Comparison of ENCODE assay signal across 21 cellular contexts in the genomic region with DNA sequence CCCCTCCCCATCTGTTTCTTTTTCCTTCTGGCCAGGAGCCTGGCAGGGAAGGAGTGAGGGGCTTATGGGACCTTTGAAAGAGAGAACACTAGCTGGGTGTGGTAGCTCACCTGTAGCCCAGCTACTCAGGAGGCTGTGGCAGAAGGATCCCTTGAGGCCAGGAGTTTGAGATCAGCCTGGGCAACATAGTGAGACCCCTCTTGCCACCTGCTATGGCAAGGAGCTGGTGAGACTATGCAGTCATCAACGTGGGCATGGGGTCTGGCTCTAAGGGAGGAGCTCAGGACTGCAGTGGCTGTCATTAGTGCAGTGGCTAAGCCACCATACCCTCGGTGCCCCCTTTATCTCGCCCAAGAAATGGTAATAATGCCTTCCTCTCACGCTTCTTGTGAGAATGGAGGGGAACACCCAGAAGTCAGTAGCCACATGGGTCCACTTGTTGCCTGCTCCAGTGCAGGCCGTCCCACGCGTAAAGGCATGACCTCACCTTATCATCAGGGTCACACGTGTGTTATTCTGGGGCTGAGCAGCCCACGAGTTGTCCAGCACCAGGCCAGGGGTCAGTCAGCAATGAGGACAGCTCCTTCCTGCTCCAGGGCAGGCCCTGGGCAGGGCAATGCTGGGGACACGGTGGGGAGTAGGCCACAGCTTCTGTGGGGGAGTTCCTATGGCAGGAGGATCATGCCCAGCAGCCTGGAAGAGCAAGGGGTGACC. TPM values are rescaled to one million over a fixed set of nuclear protein-coding genes. Genes with fewer than 3 reads are reported as not detected.
DNase-seq lines count a peak whose midpoint lies in the region; ATAC-seq, FAIRE-seq and TF ChIP-seq lines count a peak whose summit lies in the region.
"Had no signal": no experiment of that assay in that cellular context is flagged by ENCODE, and none has a peak within 500 bp of the region (broad histone marks: within the 10 kb centered on the region; RNA-seq: fewer than 3 reads in every experiment).

No MANE protein-coding gene starts in this region.

- H3K9me3 ChIP-seq in HEK293 (ENCODE audit: control insufficient read depth, insufficient read depth, low read depth, low read length) = no peaks in the 10 kb centered on the region
- H3K9me3 ChIP-seq: Peyer's patch had no signal

- H3K4me3 Mint-ChIP-seq in activated CD8-positive, alpha-beta T cell treated with anti-CD3 and anti-CD28 coated beads, Interleukin-2, amount 10 ng/mL, durations not matched to agents 7 days and 5 days = no peak overlapping the region
- no peak overlapping the region for H3K4me3 Mint-ChIP-seq in activated CD8-positive, alpha-beta T cell treated with anti-CD3 and anti-CD28 coated beads for 36 hours
- H3K4me3 Mint-ChIP-seq in central memory CD8-positive, alpha-beta T cell = no peak overlapping the region
- no peak overlapping the region for H3K4me3 Mint-ChIP-seq in stimulated activated effector memory CD8-positive, alpha-beta T cell treated with anti-CD3 and anti-CD28 coated beads, Interleukin-12 subunit alpha, Interleukin-12 subunit beta, amount 100 ng/mL, for 72 hours
- no peak overlapping the region for H3K4me3 Mint-ChIP-seq in activated CD4-positive, alpha-beta memory T cell treated with anti-CD3 and anti-CD28 coated beads, Interleukin-2, amount 10 ng/mL, durations not matched to agents 7 days and 5 days

- H3K4me1 Mint-ChIP-seq in activated CD8-positive, alpha-beta T cell treated with anti-CD3 and anti-CD28 coated beads, Interleukin-2, amount 10 ng/mL, durations not matched to agents 7 days and 5 days (ENCODE audit: low read depth) = no peaks in the 10 kb centered on the region
- no peaks in the 10 kb centered on the region for H3K4me1 Mint-ChIP-seq in activated CD8-positive, alpha-beta T cell treated with anti-CD3 and anti-CD28 coated beads for 36 hours (ENCODE audit: low read depth)
- H3K4me1 Mint-ChIP-seq in central memory CD8-positive, alpha-beta T cell = peaks cover 4% of the 10 kb centered on the region
- no peaks in the 10 kb centered on the region for H3K4me1 Mint-ChIP-seq in stimulated activated effector memory CD8-positive, alpha-beta T cell treated with anti-CD3 and anti-CD28 coated beads, Interleukin-12 subunit alpha, Interleukin-12 subunit beta, amount 100 ng/mL, for 72 hours
- no peaks in the 10 kb centered on the region for H3K4me1 Mint-ChIP-seq in activated CD4-positive, alpha-beta memory T cell treated with anti-CD3 and anti-CD28 coated beads, Interleukin-2, amount 10 ng/mL, durations not matched to agents 7 days and 5 days

- CTCF ChIA-PET in activated CD8-positive, alpha-beta T cell treated with anti-CD3 and anti-CD28 coated beads, Interleukin-2, amount 10 ng/mL, durations not matched to agents 7 days and 5 days (lab: Charles Lee) = no interaction called here
- CTCF ChIA-PET in activated CD8-positive, alpha-beta T cell treated with anti-CD3 and anti-CD28 coated beads for 36 hours (lab: Charles Lee) = interaction anchor here (1.2 kb wide), 1 partner anchor 173 kb away, joined by 3 read pairs; no protein-coding TSS in a partner anchor
- CTCF ChIA-PET in HEK293 (lab: Yijun Ruan, JAX) = interaction anchor here (0.7 kb wide), 1 partner anchor 694 kb away, joined by 3 read pairs; no protein-coding TSS in a partner anchor
- CTCF ChIA-PET in activated CD4-positive, alpha-beta memory T cell treated with anti-CD3 and anti-CD28 coated beads, Interleukin-2, amount 10 ng/mL, durations not matched to agents 7 days and 5 days (lab: Charles Lee) = interaction anchor here (0.6 kb wide), 1 partner anchor 643 kb away, joined by 3 read pairs; no protein-coding TSS in a partner anchor

- peaks cover 0 to 94% of the 10 kb centered on the region in 2 experiments; a peak in 2 of 3 replicates for H3K36me3 ChIP-seq in HEK293 (ENCODE audit: control insufficient read depth in 2 of 2, insufficient read depth in 1 of 2, low read length in 2 of 2)

- peak overlapping the region; percentile 11 for H3K27ac Mint-ChIP-seq in activated CD8-positive, alpha-beta T cell treated with anti-CD3 and anti-CD28 coated beads, Interleukin-2, amount 10 ng/mL, durations not matched to agents 7 days and 5 days
- H3K27ac Mint-ChIP-seq in activated CD8-positive, alpha-beta T cell treated with anti-CD3 and anti-CD28 coated beads for 36 hours = no peak overlapping the region
- H3K27ac Mint-ChIP-seq in central memory CD8-positive, alpha-beta T cell (ENCODE audit: low read depth) = peak overlapping the region; percentile 27
- H3K27ac Mint-ChIP-seq in stimulated activated effector memory CD8-positive, alpha-beta T cell treated with anti-CD3 and anti-CD28 coated beads, Interleukin-12 subunit alpha, Interleukin-12 subunit beta, amount 100 ng/mL, for 72 hours = peak overlapping the region; percentile 69
- no peak overlapping the region for H3K27ac Mint-ChIP-seq in activated CD4-positive, alpha-beta memory T cell treated with anti-CD3 and anti-CD28 coated beads, Interleukin-2, amount 10 ng/mL, durations not matched to agents 7 days and 5 days

- no peak for ATAC-seq in activated CD8-positive, alpha-beta T cell treated with anti-CD3 and anti-CD28 coated beads, Interleukin-2, amount 10 ng/mL, durations not matched to agents 7 days and 5 days
- ATAC-seq in activated CD8-positive, alpha-beta T cell treated with anti-CD3 and anti-CD28 coated beads for 36 hours = no peak
- no peak for ATAC-seq in central memory CD8-positive, alpha-beta T cell (replicated peaks; ENCODE audit: extremely low read depth, poor library complexity, severe bottlenecking)
- ATAC-seq in stimulated activated effector memory CD8-positive, alpha-beta T cell treated with anti-CD3 and anti-CD28 coated beads, Interleukin-12 subunit alpha, Interleukin-12 subunit beta, amount 100 ng/mL, for 72 hours = no peak

- intact Hi-C loops in activated CD8-positive, alpha-beta T cell treated with anti-CD3 and anti-CD28 coated beads for 36 hours (cut with micrococcal nuclease) = no loop called here

- H3K9me3 Mint-ChIP-seq in activated CD8-positive, alpha-beta T cell treated with anti-CD3 and anti-CD28 coated beads, Interleukin-2, amount 10 ng/mL, durations not matched to agents 7 days and 5 days (ENCODE audit: insufficient read depth) = no peaks in the 10 kb centered on the region
- H3K9me3 Mint-ChIP-seq in activated CD8-positive, alpha-beta T cell treated with anti-CD3 and anti-CD28 coated beads for 36 hours = no peaks in the 10 kb centered on the region
- H3K9me3 Mint-ChIP-seq in central memory CD8-positive, alpha-beta T cell = no peaks in the 10 kb centered on the region
- H3K9me3 Mint-ChIP-seq in stimulated activated effector memory CD8-positive, alpha-beta T cell treated with anti-CD3 and anti-CD28 coated beads, Interleukin-12 subunit alpha, Interleukin-12 subunit beta, amount 100 ng/mL, for 72 hours = no peaks in the 10 kb centered on the region
- no peaks in the 10 kb centered on the region for H3K9me3 Mint-ChIP-seq in activated CD4-positive, alpha-beta memory T cell treated with anti-CD3 and anti-CD28 coated beads, Interleukin-2, amount 10 ng/mL, durations not matched to agents 7 days and 5 days

- H3K27ac ChIP-seq in HEK293 (ENCODE audit: extremely low read depth, low read depth, low read length) = no peak overlapping the region; the same call in 1 of the 2 replicates
- H3K27ac ChIP-seq: GM23248, Peyer's patch had no signal

- no peak for DNase-seq in activated CD8-positive, alpha-beta T cell treated with anti-CD3 and anti-CD28 coated beads, Interleukin-2, amount 10 ng/mL, durations not matched to agents 7 days and 5 days
- DNase-seq in activated CD8-positive, alpha-beta T cell treated with anti-CD3 and anti-CD28 coated beads for 36 hours = no peak
- no peak for DNase-seq in central memory CD8-positive, alpha-beta T cell (ENCODE audit: low spot score in 2 of 2)
- DNase-seq in stimulated activated effector memory CD8-positive, alpha-beta T cell treated with anti-CD3 and anti-CD28 coated beads, Interleukin-12 subunit alpha, Interleukin-12 subunit beta, amount 100 ng/mL, for 72 hours (ENCODE audit: low spot score in 2 of 2) = no peak
- DNase-seq in D721Med (ENCODE audit: insufficient read length, low spot score) (no peak), DMS79 treated with DMSO at 0.1 percent for 48 hours (lab: John Stamatoyannopoulos, UW) (no peak)
- no peak for DNase-seq in activated CD4-positive, alpha-beta memory T cell treated with anti-CD3 and anti-CD28 coated beads, Interleukin-2, amount 10 ng/mL, durations not matched to agents 7 days and 5 days
- DNase-seq: 8988T; GDM1; GM23248; HCEC 1CT; KBM-7; NCI-H1105 treated with DMSO at 0.1 percent for 48 hours; NCI-H1694; NCI-H2081 treated with DMSO at 0.1 percent for 48 hours; NCI-H510A; NCI-H748 treated with DMSO at 0.1 percent for 48 hours; NK-92 treated with Interleukin-12 subunit alpha and Interleukin-12 subunit beta, amount 100 ng/mL, for 24 hours; Peyer's patch; Right ventricle myocardium superior had no signal

- H3K4me1 ChIP-seq in HEK293 (ENCODE audit: control insufficient read depth, insufficient read depth, low read length) = no peaks in the 10 kb centered on the region
- H3K4me1 ChIP-seq: Peyer's patch had no signal

- H3K4me3 ChIP-seq in HEK293 (ENCODE audit: low read depth, low read length) = no peak overlapping the region
- H3K4me3 ChIP-seq: GM23248, Peyer's patch had no signal

- H3K36me3 Mint-ChIP-seq in activated CD8-positive, alpha-beta T cell treated with anti-CD3 and anti-CD28 coated beads, Interleukin-2, amount 10 ng/mL, durations not matched to agents 7 days and 5 days (ENCODE audit: low read depth) = peaks cover 27% of the 10 kb centered on the region
- peaks cover 26% of the 10 kb centered on the region for H3K36me3 Mint-ChIP-seq in activated CD8-positive, alpha-beta T cell treated with anti-CD3 and anti-CD28 coated beads for 36 hours (ENCODE audit: low read depth)
- peaks cover 38% of the 10 kb centered on the region for H3K36me3 Mint-ChIP-seq in central memory CD8-positive, alpha-beta T cell (ENCODE audit: insufficient read depth)
- H3K36me3 Mint-ChIP-seq in stimulated activated effector memory CD8-positive, alpha-beta T cell treated with anti-CD3 and anti-CD28 coated beads, Interleukin-12 subunit alpha, Interleukin-12 subunit beta, amount 100 ng/mL, for 72 hours = peaks cover 56% of the 10 kb centered on the region
- H3K36me3 Mint-ChIP-seq in activated CD4-positive, alpha-beta memory T cell treated with anti-CD3 and anti-CD28 coated beads, Interleukin-2, amount 10 ng/mL, durations not matched to agents 7 days and 5 days (ENCODE audit: low read depth) = peaks cover 35% of the 10 kb centered on the region

- POLR2A ChIA-PET in activated CD8-positive, alpha-beta T cell treated with anti-CD3 and anti-CD28 coated beads, Interleukin-2, amount 10 ng/mL, durations not matched to agents 7 days and 5 days (lab: Charles Lee) = no interaction called here
- POLR2A ChIA-PET in activated CD8-positive, alpha-beta T cell treated with anti-CD3 and anti-CD28 coated beads for 36 hours (lab: Charles Lee) = no interaction called here
- POLR2A ChIA-PET in HEK293 (lab: Yijun Ruan, JAX) = interaction anchor here (0.7 to 2.5 kb wide), 3 partner anchors 11 to 27 kb away, joined by 3 to 8 read pairs (median 4); partner anchors contain the start of gene TEF
- POLR2A ChIA-PET in activated CD4-positive, alpha-beta memory T cell treated with anti-CD3 and anti-CD28 coated beads, Interleukin-2, amount 10 ng/mL, durations not matched to agents 7 days and 5 days (lab: Charles Lee) = interaction anchor here (1.3 kb wide), 1 partner anchor 27 kb away, joined by 5 read pairs; the partner anchor contains the start of gene TEF

- no peaks in the 10 kb centered on the region for H3K27me3 Mint-ChIP-seq in activated CD8-positive, alpha-beta T cell treated with anti-CD3 and anti-CD28 coated beads, Interleukin-2, amount 10 ng/mL, durations not matched to agents 7 days and 5 days (ENCODE audit: low read depth)
- no peaks in the 10 kb centered on the region for H3K27me3 Mint-ChIP-seq in activated CD8-positive, alpha-beta T cell treated with anti-CD3 and anti-CD28 coated beads for 36 hours
- no peaks in the 10 kb centered on the region for H3K27me3 Mint-ChIP-seq in central memory CD8-positive, alpha-beta T cell
- H3K27me3 Mint-ChIP-seq in activated CD4-positive, alpha-beta memory T cell treated with anti-CD3 and anti-CD28 coated beads, Interleukin-2, amount 10 ng/mL, durations not matched to agents 7 days and 5 days = no peaks in the 10 kb centered on the region

- FAIRE-seq in D721Med (lab: Jason Lieb, UNC) = no peak

- no peak for TF ChIP-seq CTCF in activated CD8-positive, alpha-beta T cell treated with anti-CD3 and anti-CD28 coated beads for 36 hours (IDR thresholded peaks at IDR 0.05)
- TF ChIP-seq CTCF in HEK293 (tag by site-specific recombination; IDR thresholded peaks at IDR 0.05) = no peak
- no peak for TF ChIP-seq CTCF in D721Med (IDR thresholded peaks at IDR 0.05; ENCODE audit: insufficient read depth, missing control alignments)

RNA-seq across cellular contexts. Expression of gene TEF, which starts 27.7 kb away (rescaled TPM):
- total RNA-seq in activated CD8-positive, alpha-beta T cell treated with anti-CD3 and anti-CD28 coated beads, Interleukin-2, amount 10 ng/mL, durations not matched to agents 7 days and 5 days = 1 to 10 TPM; 2.9 to 3.0 TPM
- 1 to 10 TPM; 1.4 to 2.0 TPM for total RNA-seq in activated CD8-positive, alpha-beta T cell treated with anti-CD3 and anti-CD28 coated beads for 36 hours
- total RNA-seq in activated CD4-positive, alpha-beta memory T cell treated with anti-CD3 and anti-CD28 coated beads, Interleukin-2, amount 10 ng/mL, durations not matched to agents 7 days and 5 days = 1 to 10 TPM; 2.3 to 3.3 TPM

RNA-seq across cellular contexts. Expression of gene ZC3H7B, which starts 52.7 kb away (rescaled TPM):
- 10 to 100 TPM; 48.4 to 50.8 TPM for total RNA-seq in activated CD8-positive, alpha-beta T cell treated with anti-CD3 and anti-CD28 coated beads, Interleukin-2, amount 10 ng/mL, durations not matched to agents 7 days and 5 days
- total RNA-seq in activated CD8-positive, alpha-beta T cell treated with anti-CD3 and anti-CD28 coated beads for 36 hours = 10 to 100 TPM; 46.1 to 47.9 TPM
- total RNA-seq in activated CD4-positive, alpha-beta memory T cell treated with anti-CD3 and anti-CD28 coated beads, Interleukin-2, amount 10 ng/mL, durations not matched to agents 7 days and 5 days = 10 to 100 TPM; 41.7 to 42.1 TPM

Comparison
In these comparisons a context has a peak if more than half of its experiments do, and no peak if none do; other contexts are left out.
1. H3K27ac Mint-ChIP-seq: peak in activated CD8-positive, alpha-beta T cell treated with anti-CD3 and anti-CD28 coated beads, Interleukin-2, amount 10 ng/mL, durations not matched to agents 7 days and 5 days (single experiment), central memory CD8-positive, alpha-beta T cell (single experiment) and stimulated activated effector memory CD8-positive, alpha-beta T cell treated with anti-CD3 and anti-CD28 coated beads, Interleukin-12 subunit alpha, Interleukin-12 subunit beta, amount 100 ng/mL, for 72 hours (single experiment); none in activated CD8-positive, alpha-beta T cell treated with anti-CD3 and anti-CD28 coated beads for 36 hours (single experiment) and activated CD4-positive, alpha-beta memory T cell treated with anti-CD3 and anti-CD28 coated beads, Interleukin-2, amount 10 ng/mL, durations not matched to agents 7 days and 5 days (single experiment).
2. POLR2A ChIA-PET loops: an anchor here in HEK293 (0.7 to 2.5 kb wide) and activated CD4-positive, alpha-beta memory T cell treated with anti-CD3 and anti-CD28 coated beads, Interleukin-2, amount 10 ng/mL, durations not matched to agents 7 days and 5 days (1.3 kb wide); none called in activated CD8-positive, alpha-beta T cell treated with anti-CD3 and anti-CD28 coated beads, Interleukin-2, amount 10 ng/mL, durations not matched to agents 7 days and 5 days and activated CD8-positive, alpha-beta T cell treated with anti-CD3 and anti-CD28 coated beads for 36 hours.